ENCODE assay signal across 8 cellular contexts in genomic region chr11:112073941-112074811, GRCh38. TPM values are rescaled to one million over a fixed set of nuclear protein-coding genes. Genes with fewer than 3 reads are reported as not detected.
DNase-seq lines count a peak whose midpoint lies in the region; ATAC-seq and TF ChIP-seq lines count a peak whose summit lies in the region.

Gene NKAPD1, plus strand, starts transcription at chr11:112074299. Its CDS starts 1,276 bp downstream, at chr11:112075575.
Gene PIH1D2, minus strand, starts transcription at chr11:112074017. Its CDS starts 843 bp downstream, at chr11:112073174.

- H3K4me3 ChIP-seq in duodenal mucosa (ENCODE audit: low read depth in 1 of 2, low read length in 2 of 2) = peak within 1 kb of the TSS; percentile 87 to 94
- peak within 1 kb of the TSS; percentile 62 for H3K4me3 ChIP-seq in lower leg skin (ENCODE audit: low read depth, poor library complexity, severe bottlenecking)

- no peaks in the 10 kb centered on the region for H3K27me3 ChIP-seq in duodenal mucosa (ENCODE audit: control insufficient read depth in 1 of 2, insufficient read depth in 2 of 2, low read length in 2 of 2)

- H3K36me3 ChIP-seq in duodenal mucosa (ENCODE audit: control insufficient read depth in 1 of 2, insufficient read depth in 2 of 2, low read length in 2 of 2) = peaks cover 3 to 22% of the 10 kb centered on the region in 2 donors

- H3K9me3 ChIP-seq in duodenal mucosa (ENCODE audit: control insufficient read depth in 1 of 2, low read length in 2 of 2) = no peaks in the 10 kb centered on the region

- H3K27ac ChIP-seq in C4-2B (peak within 1 kb of the TSS; percentile 77), duodenal mucosa (ENCODE audit: low read depth, low read length) (peak within 1 kb of the TSS; percentile 82)

- H3K9ac ChIP-seq in duodenal mucosa (ENCODE audit: low read depth in 1 of 2, low read length in 2 of 2) = peak within 1 kb of the TSS; percentile 89 to 97

- intact Hi-C loops in lower leg skin (cut with DNase I; ENCODE audit: low total_unique reads) = no loop called here

- 0 to 2% methylated on average over 31 to 43 of the region's 43 CpGs for WGBS in lower leg skin, 2 donors

- DNase-seq in NCI-H748 treated with DMSO at 0.1 percent for 48 hours (lab: John Stamatoyannopoulos, UW) = peak; percentile 74
- peak; percentile 72 to 82 for DNase-seq in activated CD4-positive, alpha-beta T cell treated with anti-CD3 and anti-CD28 coated beads, Interleukin-2, amount 50 U/mL, for 48 hours
- DNase-seq in lower leg skin (ENCODE audit: low spot score in 2 of 2) = peak; percentile 73 to 95
- DNase-seq in stimulated activated CD4-positive, alpha-beta T cell treated with anti-CD3 and anti-CD28 coated beads, Interleukin-4, amount 100 ng/mL, for 48 hours (ENCODE audit: low read depth in 2 of 2) = peak; percentile 61 to 67

- TF ChIP-seq CTCF in C4-2B (conservative IDR thresholded peaks at IDR 0.05) (no peak), lower leg skin (IDR thresholded peaks at IDR 0.05) (no peak)

- peak; percentile 94 for ATAC-seq in GM19351 (IDR thresholded peaks at IDR 0.05; ENCODE audit: unreplicated experiment)
- peak; percentile 78 for ATAC-seq in HG03521 (IDR thresholded peaks at IDR 0.05; ENCODE audit: unreplicated experiment)

- no peak for TF ChIP-seq POLR2A in lower leg skin (IDR thresholded peaks at IDR 0.05)

- peaks cover 13 to 16% of the 10 kb centered on the region in 2 donors for H3K4me1 ChIP-seq in duodenal mucosa (ENCODE audit: control insufficient read depth in 1 of 2, insufficient read depth in 2 of 2, low read length in 2 of 2)

RNA-seq across cellular contexts. Expression of gene NKAPD1, which starts in this region (rescaled TPM):
- total RNA-seq in lower leg skin = 10 to 100 TPM in 3 of 4 donors, 1 to 10 TPM in 1; 8.5 to 15.6 (median 12.3) TPM

RNA-seq across cellular contexts. Expression of gene PIH1D2, which starts in this region (rescaled TPM):
- total RNA-seq in lower leg skin = 1 to 10 TPM in 2 of 4 donors, under 1 TPM in 2; 0.38 to 2.4 (median 0.90) TPM

Comparison
In these comparisons a context has a peak if more than half of its experiments do, and no peak if none do; other contexts are left out.
1. Peak in every context shown above with its lines: DNase-seq, ATAC-seq, H3K4me3 ChIP-seq and H3K27ac ChIP-seq.